Comparison of ENCODE assay signal across 18 cellular contexts in genomic region chr12:99147150-99147549, GRCh38.
"Had no signal": no experiment of that assay in that cellular context is flagged by ENCODE, and none has a peak within 500 bp of the region (broad histone marks: within the 10 kb centered on the region; RNA-seq: fewer than 3 reads in every experiment).

No MANE protein-coding gene starts in this region.

- H3K9me3 ChIP-seq: gastroesophageal sphincter, psoas muscle, suprapubic skin, upper lobe of right lung had no signal

- H3K4me1 ChIP-seq: gastroesophageal sphincter, psoas muscle, suprapubic skin, upper lobe of right lung had no signal

- ATAC-seq: gastroesophageal sphincter; psoas muscle; stimulated activated naive CD8-positive, alpha-beta T cell treated with anti-CD3 and anti-CD28 coated beads, Interleukin-15, Interleukin-2, amounts not matched to agents 100 U/mL and 50 U/mL, for 24 hours; upper lobe of right lung had no signal

- DNase-seq: activated CD4-positive, alpha-beta memory T cell treated with anti-CD3 and anti-CD28 coated beads, Interleukin-2, amount 10 ng/mL, durations not matched to agents 7 days and 5 days; activated CD4-positive, alpha-beta T cell treated with anti-CD3 and anti-CD28 coated beads for 1 hour; activated gamma-delta T cell; activated naive CD8-positive, alpha-beta T cell treated with anti-CD3 and anti-CD28 coated beads for 36 hours; activated T-cell treated with anti-CD3 and anti-CD28 coated beads, Interleukin-2, amount 50 U/mL, for 48 hours; effector memory CD4-positive, alpha-beta T cell; kidney; mesendoderm; psoas muscle; stimulated activated CD4-positive, alpha-beta T cell treated with anti-CD3 and anti-CD28 coated beads, Interleukin-12 subunit alpha, Interleukin-12 subunit beta, amount 100 ng/mL, for 4 hours; stimulated activated CD4-positive, alpha-beta T cell treated with anti-CD3 and anti-CD28 coated beads, Interleukin-2, amount 100 ng/mL, for 48 hours; stimulated activated naive CD8-positive, alpha-beta T cell treated with anti-CD3 and anti-CD28 coated beads, Interleukin-15, Interleukin-2, amounts not matched to agents 100 U/mL and 50 U/mL, for 24 hours; T-helper 2 cell; upper lobe of right lung had no signal

- H3K36me3 ChIP-seq: gastroesophageal sphincter, suprapubic skin, upper lobe of right lung had no signal

- FAIRE-seq: bronchial epithelial cell, colon, kidney had no signal

- H3K27ac ChIP-seq: gastroesophageal sphincter, psoas muscle, suprapubic skin, upper lobe of right lung had no signal

- H3K4me3 ChIP-seq: gastroesophageal sphincter, psoas muscle, suprapubic skin, upper lobe of right lung had no signal

- H3K27me3 ChIP-seq: gastroesophageal sphincter, suprapubic skin, upper lobe of right lung had no signal
